In genomic region chr19:50476943-50477264, GRCh38 we compare ENCODE assay signal across 9 cellular contexts. TPM values are rescaled to one million over a fixed set of nuclear protein-coding genes. Genes with fewer than 3 reads are reported as not detected.
DNase-seq lines count a peak whose midpoint lies in the region; ATAC-seq and TF ChIP-seq lines count a peak whose summit lies in the region.
"Had no signal": no experiment of that assay in that cellular context is flagged by ENCODE, and none has a peak within 500 bp of the region (broad histone marks: within the 10 kb centered on the region; RNA-seq: fewer than 3 reads in every experiment).

No MANE protein-coding gene starts in this region.

- DNase-seq in choroid plexus epithelial cell (ENCODE audit: low read depth) (no peak), naive B cell (no peak), SKM-1 treated with dmso at 0.1 percent for 144 hours (lab: John Stamatoyannopoulos, UW; ENCODE audit: unreplicated experiment) (no peak), ureter (ENCODE audit: low spot score) (no peak)
- DNase-seq in activated CD4-positive, alpha-beta T cell treated with anti-CD3 and anti-CD28 coated beads, Interleukin-2, amount 50 U/mL, for 48 hours = no peak

- no peak for TF ChIP-seq CTCF in choroid plexus epithelial cell (conservative IDR thresholded peaks at IDR 0.05; ENCODE audit: low read depth, low read length)

- no peaks in the 10 kb centered on the region for H3K9me3 Mint-ChIP-seq in IgD-negative memory B cell
- H3K9me3 Mint-ChIP-seq in naive B cell = peaks cover 0 to 4% (median 0%) of the 10 kb centered on the region in 7 donors

- H3K36me3 Mint-ChIP-seq in IgD-negative memory B cell (peaks cover 2% of the 10 kb centered on the region), naive B cell (peaks cover 0 to 14% of the 10 kb centered on the region in 2 donors)

- H3K27ac ChIP-seq in ACC112 (ENCODE audit: low read depth, low read length) = no peak overlapping the region

- no peaks in the 10 kb centered on the region for H3K36me3 ChIP-seq in ACC112 (ENCODE audit: insufficient read depth, low read length)

- peak overlapping the region; percentile 96 to 98 (median 98) for H3K27ac Mint-ChIP-seq in IgD-negative memory B cell
- H3K27ac Mint-ChIP-seq in naive B cell = peak overlapping the region; percentile 93 to 99 (median 98)

- H3K4me1 ChIP-seq in ACC112 (ENCODE audit: control insufficient read depth, insufficient read depth, low read length, unreplicated experiment) = peaks cover 6% of the 10 kb centered on the region

- H3K4me3 ChIP-seq in ACC112 (ENCODE audit: low read depth, low read length) (peak overlapping the region; percentile 83), choroid plexus epithelial cell (ENCODE audit: low read depth, low read length) (peak overlapping the region; percentile 96)

- ATAC-seq in naive B cell (ENCODE audit: low read depth in 2 of 2) (no peak), HG03460 (IDR thresholded peaks at IDR 0.05; ENCODE audit: unreplicated experiment) (no peak)

- no peaks in the 10 kb centered on the region for H3K27me3 Mint-ChIP-seq in IgD-negative memory B cell
- no peaks in the 10 kb centered on the region for H3K27me3 Mint-ChIP-seq in naive B cell

- peaks cover 9% of the 10 kb centered on the region for H3K79me2 ChIP-seq in ACC112 (ENCODE audit: control insufficient read depth, insufficient read depth, low read length, unreplicated experiment)

- H2AFZ ChIP-seq in ACC112 (ENCODE audit: low read length, unreplicated experiment) = peak overlapping the region; percentile 92

- peak overlapping the region; percentile 94 to 100 (median 98) for H3K4me3 Mint-ChIP-seq in IgD-negative memory B cell
- peak overlapping the region; percentile 96 to 99 (median 98) for H3K4me3 Mint-ChIP-seq in naive B cell

- H3K4me1 Mint-ChIP-seq in IgD-negative memory B cell = peaks cover 8 to 14% (median 11%) of the 10 kb centered on the region in 3 donors
- H3K4me1 Mint-ChIP-seq in naive B cell = peaks cover 29 to 46% (median 35%) of the 10 kb centered on the region in 3 donors

- no peaks in the 10 kb centered on the region for H3K27me3 ChIP-seq in ACC112 (ENCODE audit: insufficient read depth, low read length)

RNA-seq across cellular contexts. Expression of gene GARIN5A, which starts 0.3 kb away (rescaled TPM):
- polyA plus RNA-seq in IgD-negative memory B cell (0.53 TPM), naive B cell (ENCODE audit: low read depth in 6 of 6) (1 to 10 TPM in 1 of 6 donors, under 1 TPM in 4, not detected in 1; 0.38 to 2.2 (median 0.50) TPM)
- total RNA-seq in ureter = 1.9 TPM

RNA-seq across cellular contexts. Expression of gene EMC10, which starts 0.6 kb away (rescaled TPM):
- polyA plus RNA-seq in IgD-negative memory B cell (8.7 TPM), naive B cell (ENCODE audit: low read depth in 6 of 6) (10 to 100 TPM in 1 of 6 donors, 1 to 10 TPM in 5; 7.0 to 11.9 (median 8.6) TPM)
- total RNA-seq in ureter = 94.0 TPM

RNA-seq across cellular contexts. Expression of gene JOSD2, which starts 34.1 kb away (rescaled TPM):
- polyA plus RNA-seq in IgD-negative memory B cell (15.0 TPM), naive B cell (ENCODE audit: low read depth in 6 of 6) (10 to 100 TPM in 5 of 6 donors, 1 to 10 TPM in 1; 9.8 to 20.7 (median 12.2) TPM)
- total RNA-seq in ureter = 26.6 TPM

RNA-seq across cellular contexts. Expression of gene ASPDH, which starts 36.8 kb away (rescaled TPM):
- polyA plus RNA-seq in IgD-negative memory B cell (not detected), naive B cell (ENCODE audit: low read depth in 6 of 6) (not detected)
- total RNA-seq in ureter = not detected

RNA-seq across cellular contexts. Expression of gene MYBPC2, which starts 44.2 kb away (rescaled TPM):
- polyA plus RNA-seq in IgD-negative memory B cell (1.3 TPM), naive B cell (ENCODE audit: low read depth in 6 of 6) (1 to 10 TPM in 3 of 6 donors, under 1 TPM in 2, not detected in 1; 0.44 to 6.6 (median 1.2) TPM)
- 0.52 TPM for total RNA-seq in ureter
- total RNA-seq: HT1080 had no signal
